In genomic region chr6:3340358-3340798, GRCh38 we compare ENCODE assay signal across 17 cellular contexts.
DNase-seq lines count a peak whose midpoint lies in the region; ATAC-seq, FAIRE-seq and TF ChIP-seq lines count a peak whose summit lies in the region.
"Had no signal": no experiment of that assay in that cellular context is flagged by ENCODE, and none has a peak within 500 bp of the region (broad histone marks: within the 10 kb centered on the region; RNA-seq: fewer than 3 reads in every experiment).

No MANE protein-coding gene starts in this region.

- H3K18ac ChIP-seq in mesendoderm (ENCODE audit: low read length), result peak overlapping the region; percentile 20

- TF ChIP-seq EP300 in suprapubic skin (IDR thresholded peaks at IDR 0.05), result no peak

- DNase-seq in endothelial cell of umbilical vein (ENCODE audit: low read depth, low spot score), result no peak
- no peak for DNase-seq in mesendoderm
- DNase-seq in suprapubic skin (ENCODE audit: low spot score in 2 of 2), result no peak
- DNase-seq in activated T-cell treated with anti-CD3 and anti-CD28 coated beads, Interleukin-2, amount 50 U/mL, for 1 hour, result no peak
- no peak for DNase-seq in activated T-cell treated with anti-CD3 and anti-CD28 coated beads for 4 hours
- no peak for DNase-seq in progenitor cell of endocrine pancreas (ENCODE audit: low spot score, unreplicated experiment)
- DNase-seq: activated CD4-positive, alpha-beta T cell treated with anti-CD3 and anti-CD28 coated beads for 36 hours; activated T-cell treated with anti-CD3 and anti-CD28 coated beads, Interleukin-2, amount 50 U/mL, for 4 hours; DND-41; dorsolateral prefrontal cortex; NCI-H82; T-helper 2 cell had no signal

- H3K9me3 ChIP-seq in HEK293 (ENCODE audit: control insufficient read depth, insufficient read depth, low read depth, low read length) (no peaks in the 10 kb centered on the region), endothelial cell of umbilical vein (replicated peaks; ENCODE audit: control insufficient read depth, insufficient read depth, low read length) (no peaks in the 10 kb centered on the region), suprapubic skin (no peaks in the 10 kb centered on the region)
- H3K9me3 ChIP-seq: BLaER1 treated with 17β-estradiol and CSF1 and Interleukin-3, amounts not matched to agents 10 nM and 100 nM; neutrophil had no signal

- no peak overlapping the region for H4K5ac ChIP-seq in mesendoderm (ENCODE audit: low read length)

- POLR2A ChIA-PET in HEK293 (lab: Yijun Ruan, JAX) (no interaction called here), endothelial cell of umbilical vein (lab: Charles Lee) (no interaction called here)

- ATAC-seq in HG03520 (IDR thresholded peaks at IDR 0.05; ENCODE audit: unreplicated experiment), result no peak
- ATAC-seq: activated CD4-positive, alpha-beta T cell treated with anti-CD3 and anti-CD28 coated beads for 36 hours; activated T-cell treated with anti-CD3 and anti-CD28 coated beads, Interleukin-2, amount 50 U/mL, for 4 hours; GM12878 had no signal

- no peak overlapping the region for H2BK5ac ChIP-seq in mesendoderm (ENCODE audit: low read length)

- no peak overlapping the region for H4K8ac ChIP-seq in mesendoderm (ENCODE audit: low read depth, low read length)

- H3K4me1 ChIP-seq in HEK293 (ENCODE audit: control insufficient read depth, insufficient read depth, low read length), result peaks cover 43% of the 10 kb centered on the region
- H3K4me1 ChIP-seq in endothelial cell of umbilical vein (ENCODE audit: control insufficient read depth, extremely low read depth, insufficient read depth, low read length), result peaks cover 8% of the 10 kb centered on the region
- peaks cover 12% of the 10 kb centered on the region for H3K4me1 ChIP-seq in mesendoderm (ENCODE audit: control insufficient read depth, low read depth, low read length)
- peaks cover 11% of the 10 kb centered on the region for H3K4me1 ChIP-seq in suprapubic skin

- BruUV-seq in endothelial cell of umbilical vein (replicated peaks; lab: Mats Ljungman, UMichigan), result no TSS peak

- CTCF ChIA-PET in HEK293 (lab: Yijun Ruan, JAX), result interaction anchor here (0.6 to 0.9 kb wide), 2 partner anchors 98 to 489 kb away, joined by 3 read pairs; no protein-coding TSS in a partner anchor
- CTCF ChIA-PET in endothelial cell of umbilical vein (lab: Charles Lee), result no interaction called here

- H3K9me1 ChIP-seq in endothelial cell of umbilical vein (replicated peaks; ENCODE audit: control insufficient read depth, extremely low read depth, insufficient read depth, low read length), result no peaks in the 10 kb centered on the region

- H3K9me3 Mint-ChIP-seq in progenitor cell of endocrine pancreas (ENCODE audit: low read depth), result no peaks in the 10 kb centered on the region
- H3K9me3 Mint-ChIP-seq: activated T-cell treated with anti-CD3 and anti-CD28 coated beads, Interleukin-2, amount 50 U/mL, for 4 hours had no signal

- no peak overlapping the region for H2AK5ac ChIP-seq in mesendoderm (ENCODE audit: low read length)

- TF ChIP-seq CTCF in HEK293 (tag by site-specific recombination; IDR thresholded peaks at IDR 0.05) (no peak), endothelial cell of umbilical vein (IDR thresholded peaks at IDR 0.05; ENCODE audit: extremely low read depth in 1 of 2, insufficient read depth in 1 of 2, low read depth in 1 of 2, low read length in 2 of 2) (no peak), suprapubic skin (IDR thresholded peaks at IDR 0.05) (no peak), progenitor cell of endocrine pancreas (IDR thresholded peaks at IDR 0.05; ENCODE audit: unreplicated experiment) (no peak)

- WGBS in mesendoderm (ENCODE audit: extremely low coverage, insufficient coverage, low lambda C conversion rate), result no CpG with 5 or more reads among the region's 12 CpGs
- WGBS in suprapubic skin, result 69% methylated on average over 12 of the region's 12 CpGs

- H3K79me1 ChIP-seq in mesendoderm (ENCODE audit: low read length), result no peaks in the 10 kb centered on the region

- H3K56ac ChIP-seq in mesendoderm (ENCODE audit: low read length), result no peak overlapping the region

- no peak overlapping the region for H3K4me3 Mint-ChIP-seq in progenitor cell of endocrine pancreas (ENCODE audit: low read depth)
- H3K4me3 Mint-ChIP-seq: activated CD4-positive, alpha-beta T cell treated with anti-CD3 and anti-CD28 coated beads for 36 hours; activated T-cell treated with anti-CD3 and anti-CD28 coated beads, Interleukin-2, amount 50 U/mL, for 4 hours had no signal

- H3K9ac ChIP-seq in endothelial cell of umbilical vein (replicated peaks; ENCODE audit: extremely low read depth, insufficient read depth, low read length) (no peak overlapping the region), mesendoderm (ENCODE audit: low read length) (no peak overlapping the region)
- H3K9ac ChIP-seq: BLaER1 treated with 17β-estradiol and CSF1 and Interleukin-3, amounts not matched to agents 10 nM and 100 nM had no signal

- no peaks in the 10 kb centered on the region for H4K20me1 ChIP-seq in endothelial cell of umbilical vein (replicated peaks; ENCODE audit: control insufficient read depth, extremely low read depth, insufficient read depth, low read length)
- H4K20me1 ChIP-seq: BLaER1 treated with 17β-estradiol and CSF1 and Interleukin-3, amounts not matched to agents 10 nM and 100 nM had no signal

- no peaks in the 10 kb centered on the region for H3K36me3 ChIP-seq in HEK293 (ENCODE audit: control insufficient read depth in 2 of 2, insufficient read depth in 1 of 2, low read length in 2 of 2)
- no peaks in the 10 kb centered on the region for H3K36me3 ChIP-seq in endothelial cell of umbilical vein (ENCODE audit: control insufficient read depth in 2 of 2, extremely low read depth in 1 of 2, insufficient read depth in 2 of 2, low read length in 2 of 2)
- H3K36me3 ChIP-seq in mesendoderm (ENCODE audit: control insufficient read depth, insufficient read depth, low read length), result no peaks in the 10 kb centered on the region
- H3K36me3 ChIP-seq in suprapubic skin, result no peaks in the 10 kb centered on the region
- H3K36me3 ChIP-seq: BLaER1 treated with 17β-estradiol and CSF1 and Interleukin-3, amounts not matched to agents 10 nM and 100 nM; neutrophil had no signal

- no peak overlapping the region for H3K27ac Mint-ChIP-seq in progenitor cell of endocrine pancreas
- H3K27ac Mint-ChIP-seq: activated CD4-positive, alpha-beta T cell treated with anti-CD3 and anti-CD28 coated beads for 36 hours had no signal

- peaks cover 15% of the 10 kb centered on the region for H3K4me1 Mint-ChIP-seq in progenitor cell of endocrine pancreas (ENCODE audit: low read depth)

- H2AFZ ChIP-seq in endothelial cell of umbilical vein (ENCODE audit: low read depth, low read length), result no peak overlapping the region

- H3K4me3 ChIP-seq in HEK293 (ENCODE audit: low read depth, low read length) (no peak overlapping the region), endothelial cell of umbilical vein (replicated peaks in 1 of 3; ENCODE audit: insufficient read depth in 1 of 3, low read depth in 1 of 3, low read length in 3 of 3) (no peak overlapping the region), mesendoderm (ENCODE audit: low read length) (no peak overlapping the region), suprapubic skin (no peak overlapping the region)
- H3K4me3 ChIP-seq: BLaER1 treated with 17β-estradiol and CSF1 and Interleukin-3, amounts not matched to agents 10 nM and 100 nM; dorsolateral prefrontal cortex; GM12878 had no signal

- TF ChIP-seq POLR2A in endothelial cell of umbilical vein (IDR thresholded peaks at IDR 0.05; ENCODE audit: low read depth, low read length) (no peak), suprapubic skin (IDR thresholded peaks at IDR 0.05) (no peak)

- intact Hi-C loops in endothelial cell of umbilical vein (cut with micrococcal nuclease), result no loop called here

- H3K27me3 ChIP-seq in endothelial cell of umbilical vein (ENCODE audit: control insufficient read depth in 2 of 2, insufficient read depth in 2 of 2, low read length in 2 of 2) (no peaks in the 10 kb centered on the region), mesendoderm (ENCODE audit: insufficient read depth, low read length, poor library complexity) (no peaks in the 10 kb centered on the region), suprapubic skin (no peaks in the 10 kb centered on the region)
- H3K27me3 ChIP-seq: BLaER1 treated with 17β-estradiol and CSF1 and Interleukin-3, amounts not matched to agents 10 nM and 100 nM; dorsolateral prefrontal cortex had no signal

- no peak overlapping the region for H2BK120ac ChIP-seq in mesendoderm (ENCODE audit: low read depth, low read length)

- peaks cover 78% of the 10 kb centered on the region for H3K27me3 Mint-ChIP-seq in progenitor cell of endocrine pancreas
- H3K27me3 Mint-ChIP-seq: activated CD4-positive, alpha-beta T cell treated with anti-CD3 and anti-CD28 coated beads for 36 hours had no signal

- dilution Hi-C loops in endothelial cell of umbilical vein (cut with MboI; ENCODE audit: extremely low pct_ligation_motif_present, low sequenced_read_pairs), result no loop called here

- no peak overlapping the region for H3K27ac ChIP-seq in HEK293 (ENCODE audit: extremely low read depth, low read depth, low read length)
- H3K27ac ChIP-seq in endothelial cell of umbilical vein (ENCODE audit: insufficient read depth, low read depth, low read length), result no peak overlapping the region
- no peak overlapping the region for H3K27ac ChIP-seq in mesendoderm (ENCODE audit: low read depth, low read length)
- peak overlapping the region; percentile 77 for H3K27ac ChIP-seq in suprapubic skin
- H3K27ac ChIP-seq: neutrophil had no signal

- H3K79me2 ChIP-seq in endothelial cell of umbilical vein (ENCODE audit: control insufficient read depth, insufficient read depth, low read length) (no peaks in the 10 kb centered on the region), mesendoderm (ENCODE audit: control insufficient read depth, insufficient read depth, low read length) (no peaks in the 10 kb centered on the region)

- H3K36me3 Mint-ChIP-seq in progenitor cell of endocrine pancreas (ENCODE audit: insufficient read depth), result no peaks in the 10 kb centered on the region

- peak; percentile 12 for FAIRE-seq in endothelial cell of umbilical vein (lab: Jason Lieb, UNC)
- FAIRE-seq: GM12878 had no signal

- H3K4ac ChIP-seq in mesendoderm (ENCODE audit: low read depth, low read length), result no peak overlapping the region

- H2BK15ac ChIP-seq in mesendoderm (replicated peaks; ENCODE audit: low read depth), result peak overlapping the region; percentile 23

- H3K4me2 ChIP-seq in endothelial cell of umbilical vein (ENCODE audit: insufficient read depth, low read length) (no peak overlapping the region), mesendoderm (ENCODE audit: low read length) (no peak overlapping the region)

- no peak overlapping the region for H3K23ac ChIP-seq in mesendoderm (ENCODE audit: low read length)

TF ChIP-seq in HEK293, 187 proteins besides CTCF, POLR2A, EP300 and RAD21 (continues in another document):
- no peak for TF ChIP-seq ZNF560 (tag by site-specific recombination; IDR thresholded peaks at IDR 0.05; ENCODE audit: borderline replicate concordance)
- no peak for TF ChIP-seq ZNF776 (tag by site-specific recombination; IDR thresholded peaks at IDR 0.05; ENCODE audit: borderline replicate concordance)

TF ChIP-seq in endothelial cell of umbilical vein, 7 proteins besides CTCF, POLR2A, EP300 and RAD21:
- TF ChIP-seq GATA2 (IDR thresholded peaks at IDR 0.05; ENCODE audit: insufficient read depth, insufficient read length, low read depth, low read length) (no peak), JUN (IDR thresholded peaks at IDR 0.05; ENCODE audit: borderline replicate concordance, insufficient read depth, insufficient read length, low read depth) (no peak)
